ENCODE assay signal across 10 cellular contexts in the genomic region with DNA sequence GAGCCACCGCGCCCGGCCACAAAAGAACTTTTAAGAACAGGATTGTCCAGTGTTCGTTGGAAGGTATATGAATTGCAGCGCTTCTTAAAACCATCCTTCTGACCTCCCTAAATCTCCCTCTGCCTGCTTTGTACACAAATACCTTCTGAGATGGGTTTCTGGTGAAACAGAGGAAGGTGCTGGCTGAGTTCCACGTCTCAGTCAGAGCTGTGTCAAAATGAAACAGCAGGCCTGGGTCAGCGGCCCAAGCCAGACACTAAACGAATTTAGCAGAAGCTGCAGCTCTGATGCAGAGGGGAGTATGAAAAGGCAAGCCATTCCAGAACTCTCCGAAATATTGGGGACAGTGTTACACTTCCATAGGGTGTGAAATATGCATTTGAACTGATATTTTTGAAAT. TPM values are rescaled to one million over a fixed set of nuclear protein-coding genes. Genes with fewer than 3 reads are reported as not detected.
DNase-seq lines count a peak whose midpoint lies in the region; ATAC-seq and TF ChIP-seq lines count a peak whose summit lies in the region.
"Had no signal": no experiment of that assay in that cellular context is flagged by ENCODE, and none has a peak within 500 bp of the region (broad histone marks: within the 10 kb centered on the region; RNA-seq: fewer than 3 reads in every experiment).

No MANE protein-coding gene starts in this region.

- in situ Hi-C loops in GM13977 (cut with MboI; ENCODE audit: low pct_unique_long_range_greater_than_20kb, low sequenced_read_pairs, unreplicated experiment): no loop called here
- in situ Hi-C loops in brain microvascular endothelial cell (cut with HindIII; ENCODE audit: low pct_ligation_motif_present, low sequenced_read_pairs): no loop called here

- H3K27me3 ChIP-seq in left lung: no peaks in the 10 kb centered on the region
- no peaks in the 10 kb centered on the region for H3K27me3 ChIP-seq in brain microvascular endothelial cell (replicated peaks)

- no peaks in the 10 kb centered on the region for H3K9me3 ChIP-seq in left lung

- TF ChIP-seq CTCF in GM13977 (IDR thresholded peaks at IDR 0.05; ENCODE audit: extremely low read depth, insufficient read depth, missing control alignments) (no peak), left lung (IDR thresholded peaks at IDR 0.05) (no peak), brain microvascular endothelial cell (IDR thresholded peaks at IDR 0.05; ENCODE audit: low read depth, low read length, missing control alignments) (no peak)

- DNase-seq in GM13977 (ENCODE audit: low spot score) (peak; percentile 82), left lung (no peak), NCI-H774 (lab: John Stamatoyannopoulos, UW) (no peak), brain microvascular endothelial cell (no peak), SK-N-DZ (ENCODE audit: low spot score) (no peak)
- no peak for DNase-seq in stimulated activated CD4-positive, alpha-beta T cell treated with anti-CD3 and anti-CD28 coated beads, Interleukin-2, amount 100 ng/mL, for 48 hours
- DNase-seq: NCI-H2029 treated with DMSO at 0.1 percent for 48 hours had no signal

- peak; percentile 52 for ATAC-seq in GM21360 (IDR thresholded peaks at IDR 0.05; ENCODE audit: unreplicated experiment)
- ATAC-seq in HG03354 (IDR thresholded peaks at IDR 0.05; ENCODE audit: poor library complexity, severe bottlenecking, unreplicated experiment): peak; percentile 42
- ATAC-seq in left lung: peak; percentile 14

- H3K36me3 ChIP-seq in left lung (no peaks in the 10 kb centered on the region), brain microvascular endothelial cell (replicated peaks) (no peaks in the 10 kb centered on the region)

- intact Hi-C loops in left lung (cut with DNase I): no loop called here

- H3K27ac ChIP-seq in left lung: no peak overlapping the region
- no peak overlapping the region for H3K27ac ChIP-seq in brain microvascular endothelial cell
- H3K27ac ChIP-seq: epithelial cell of prostate had no signal

- peaks cover 10 to 18% of the 10 kb centered on the region in 2 donors for H3K4me1 ChIP-seq in left lung

- H3K4me3 ChIP-seq in left lung (no peak overlapping the region), brain microvascular endothelial cell (ENCODE audit: low read depth, low read length) (no peak overlapping the region)

RNA-seq across cellular contexts. Expression of a gene that starts 37.8 kb away (rescaled TPM):
- total RNA-seq in left lung: under 1 TPM; 0.08 to 0.09 TPM
- polyA plus RNA-seq in SK-N-DZ (2014; cell fraction: cytosol; rRNA removed): 23.4 and 31.3 TPM in 2 replicates
- polyA plus RNA-seq in SK-N-DZ (2014; cell fraction: nucleus; rRNA removed): 34.3 and 41.4 TPM in 2 replicates

RNA-seq across cellular contexts. Expression of a gene that starts 49.8 kb away (rescaled TPM):
- total RNA-seq in left lung: 10 to 100 TPM; 16.5 to 19.5 TPM
- polyA plus RNA-seq in SK-N-DZ (2014; cell fraction: cytosol; rRNA removed): 36.8 and 43.3 TPM in 2 replicates
- 22.3 and 30.0 TPM in 2 replicates for polyA plus RNA-seq in SK-N-DZ (2014; cell fraction: nucleus; rRNA removed)
